In the genomic region with DNA sequence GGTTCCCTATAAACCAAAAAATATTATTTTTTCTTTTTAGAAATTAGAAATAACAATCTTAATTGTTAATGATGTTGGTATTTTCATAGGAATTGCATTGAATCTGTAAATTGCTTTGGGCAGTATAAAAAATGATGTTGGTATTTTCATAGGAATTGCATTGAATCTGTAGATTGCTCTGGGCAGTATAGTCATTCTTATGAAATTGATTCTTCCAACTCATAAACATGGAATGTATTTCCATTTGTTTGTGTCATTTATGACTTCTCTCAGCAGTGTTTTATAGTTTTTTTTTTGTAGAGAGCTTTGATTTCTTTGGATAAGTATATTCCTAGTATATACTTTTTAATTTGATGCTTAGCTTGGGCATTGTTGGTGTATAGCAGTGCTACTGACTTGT, we compare ENCODE assay signal across 22 cellular contexts.
"Had no signal": no experiment of that assay in that cellular context is flagged by ENCODE, and none has a peak within 500 bp of the region (broad histone marks: within the 10 kb centered on the region; RNA-seq: fewer than 3 reads in every experiment).

No MANE protein-coding gene starts in this region.

- ATAC-seq: activated CD8-positive, alpha-beta T cell treated with anti-CD3 and anti-CD28 coated beads, Interleukin-2, amount 10 ng/mL, durations not matched to agents 7 days and 5 days; body of pancreas; T-helper 17 cell; WTC11 had no signal

- H3K36me3 ChIP-seq: ascending aorta had no signal

- H3K9me3 ChIP-seq: body of pancreas had no signal

- H3K4me1 ChIP-seq: ascending aorta, body of pancreas had no signal

- DNase-seq: activated CD4-positive, alpha-beta T cell treated with anti-CD3 and anti-CD28 coated beads for 48 hours; activated CD4-positive, alpha-beta T cell treated with anti-CD3 and anti-CD28 coated beads, Interleukin-2, amount 50 U/mL, for 4 hours; activated CD4-positive, CD25-positive, alpha-beta regulatory T cell treated with anti-CD3 and anti-CD28 coated beads, Interleukin-2, amount 50 U/mL, for 72 hours; activated CD8-positive, alpha-beta memory T cell treated with anti-CD3 and anti-CD28 coated beads, Interleukin-2, amount 50 U/mL, for 48 hours; activated CD8-positive, alpha-beta T cell treated with anti-CD3 and anti-CD28 coated beads, Interleukin-2, amount 10 ng/mL, durations not matched to agents 7 days and 5 days; activated naive CD4-positive, alpha-beta T cell; activated T-cell treated with anti-CD3 and anti-CD28 coated beads, Interleukin-2, amount 50 U/mL, for 1 hour; amniotic stem cell; body of pancreas; KG1; NCI-H1092 treated with DMSO at 0.1 percent for 48 hours; NCI-H1417 treated with DMSO at 0.1 percent for 48 hours; NCI-H1694 treated with DMSO at 0.1 percent for 48 hours; NCI-H2029 treated with DMSO at 0.1 percent for 48 hours; NCI-H510A treated with DMSO at 0.1 percent for 48 hours; NCI-H69; SIG-M5; T-helper 17 cell; T-helper 9 cell had no signal

- H3K27me3 ChIP-seq: ascending aorta, body of pancreas had no signal

- H3K4me3 ChIP-seq: ascending aorta, body of pancreas, PC-9 had no signal
